ENCODE assay signal across 9 cellular contexts in the genomic region with DNA sequence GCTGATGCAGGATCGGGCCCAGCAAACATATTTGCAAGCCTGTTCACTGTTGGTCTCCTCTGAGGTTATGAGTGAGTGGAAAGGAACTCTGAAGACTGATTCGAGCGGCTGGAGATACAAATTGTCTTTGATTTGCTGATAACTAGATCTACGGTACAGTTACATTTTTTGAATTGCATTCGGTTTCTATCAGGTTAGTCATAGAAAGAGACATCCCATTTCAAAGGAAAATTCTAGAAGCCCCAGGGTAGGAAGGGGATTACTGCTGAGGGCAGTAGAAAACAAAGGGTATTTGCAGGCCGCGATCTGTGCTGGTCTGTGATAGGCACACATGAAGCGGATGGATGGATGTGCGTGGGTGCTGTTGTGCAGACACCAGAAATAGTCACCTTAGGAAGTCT.
A peak's percentile ranks its signal among the peaks of the same experiment; 100 is the strongest.
DNase-seq lines count a peak whose midpoint lies in the region; ATAC-seq and TF ChIP-seq lines count a peak whose summit lies in the region.
"Had no signal": no experiment of that assay in that cellular context is flagged by ENCODE, and none has a peak within 500 bp of the region (broad histone marks: within the 10 kb centered on the region; RNA-seq: fewer than 3 reads in every experiment).

No MANE protein-coding gene starts in this region.

- H3K9me3 ChIP-seq in left ventricle myocardium inferior (replicated peaks) (no peaks in the 10 kb centered on the region), muscle layer of duodenum (ENCODE audit: control insufficient read depth in 1 of 2, low read length in 2 of 2) (no peaks in the 10 kb centered on the region)

- POLR2A ChIA-PET in activated CD4-positive, alpha-beta T cell treated with anti-CD3 and anti-CD28 coated beads, Interleukin-2, amount 10 ng/mL, durations not matched to agents 7 days and 5 days (lab: Charles Lee), result interaction anchor here (0.6 to 0.7 kb wide), 2 partner anchors 11 to 336 kb away, joined by 3 read pairs; no protein-coding TSS in a partner anchor

- CTCF ChIA-PET in activated CD4-positive, alpha-beta T cell treated with anti-CD3 and anti-CD28 coated beads, Interleukin-2, amount 10 ng/mL, durations not matched to agents 7 days and 5 days (lab: Charles Lee), result interaction anchor here (0.7 to 2.5 kb wide), 22 partner anchors 10 to 512 kb away, joined by 3 to 19 read pairs (median 5); a partner anchor contains a TSS

- 68% methylated on average over 9 of the region's 9 CpGs for WGBS in urinary bladder

- DNase-seq in left ventricle myocardium inferior, result no peak
- DNase-seq in left ventricle myocardium superior, result no peak
- peak; percentile 58 to 95 for DNase-seq in cardiac fibroblast (ENCODE audit: low read depth in 2 of 2)
- DNase-seq in activated naive CD4-positive, alpha-beta T cell treated with anti-CD3 and anti-CD28 coated beads, Interleukin-2, amount 50 U/mL, for 72 hours (ENCODE audit: low spot score in 2 of 2), result no peak
- DNase-seq in activated CD4-positive, alpha-beta T cell treated with anti-CD3 and anti-CD28 coated beads, Interleukin-2, amount 10 ng/mL, durations not matched to agents 7 days and 5 days, result no peak
- no peak for DNase-seq in NCI-H526 treated with DMSO at 0.1 percent for 48 hours (lab: John Stamatoyannopoulos, UW)

- H3K27ac Mint-ChIP-seq in activated naive CD4-positive, alpha-beta T cell treated with anti-CD3 and anti-CD28 coated beads, Interleukin-2, amount 50 U/mL, for 72 hours, result no peak overlapping the region
- H3K27ac Mint-ChIP-seq in activated CD4-positive, alpha-beta T cell treated with anti-CD3 and anti-CD28 coated beads, Interleukin-2, amount 10 ng/mL, durations not matched to agents 7 days and 5 days, result no peak overlapping the region

- peaks cover 0 to 3% of the 10 kb centered on the region in 2 donors for H3K36me3 Mint-ChIP-seq in activated naive CD4-positive, alpha-beta T cell treated with anti-CD3 and anti-CD28 coated beads, Interleukin-2, amount 50 U/mL, for 72 hours
- H3K36me3 Mint-ChIP-seq in activated CD4-positive, alpha-beta T cell treated with anti-CD3 and anti-CD28 coated beads, Interleukin-2, amount 10 ng/mL, durations not matched to agents 7 days and 5 days (ENCODE audit: low read depth), result peaks cover 7% of the 10 kb centered on the region

- intact Hi-C loops in left ventricle myocardium inferior (cut with micrococcal nuclease) (no loop called here), left ventricle myocardium superior (cut with micrococcal nuclease) (loop anchor here (10.0 kb wide), 1 partner anchor 103 kb away; no protein-coding TSS in a partner anchor)

- no peaks in the 10 kb centered on the region for H3K27me3 ChIP-seq in left ventricle myocardium inferior (ENCODE audit: low read depth)
- H3K27me3 ChIP-seq in muscle layer of duodenum (ENCODE audit: low read depth, low read length), result no peaks in the 10 kb centered on the region

- no peaks in the 10 kb centered on the region for H3K27me3 Mint-ChIP-seq in activated CD4-positive, alpha-beta T cell treated with anti-CD3 and anti-CD28 coated beads, Interleukin-2, amount 10 ng/mL, durations not matched to agents 7 days and 5 days
- H3K27me3 Mint-ChIP-seq: CD4-positive, CD25-positive, alpha-beta regulatory T cell had no signal

- H3K27ac ChIP-seq in left ventricle myocardium inferior (replicated peaks) (peak overlapping the region; percentile 60), muscle layer of duodenum (ENCODE audit: low read length) (peak overlapping the region; percentile 11), urinary bladder (ENCODE audit: low read depth) (peak overlapping the region; percentile 51)

- H3K4me3 ChIP-seq in left ventricle myocardium inferior, result no peak overlapping the region
- H3K4me3 ChIP-seq in cardiac fibroblast (replicated peaks in 1 of 2; ENCODE audit: low read depth in 2 of 2, low read length in 2 of 2), result no peak overlapping the region
- no peak overlapping the region for H3K4me3 ChIP-seq in muscle layer of duodenum (ENCODE audit: low read depth in 1 of 2, low read length in 2 of 2)
- H3K4me3 ChIP-seq in urinary bladder (ENCODE audit: low read depth, low read length), result no peak overlapping the region

- H3K36me3 ChIP-seq in left ventricle myocardium inferior (no peaks in the 10 kb centered on the region), muscle layer of duodenum (ENCODE audit: control insufficient read depth in 1 of 2, insufficient read depth in 2 of 2, low read length in 2 of 2) (peaks cover 10 to 17% of the 10 kb centered on the region in 2 donors), urinary bladder (ENCODE audit: insufficient read depth) (no peaks in the 10 kb centered on the region)

- H3K4me3 Mint-ChIP-seq in activated CD4-positive, alpha-beta T cell treated with anti-CD3 and anti-CD28 coated beads, Interleukin-2, amount 10 ng/mL, durations not matched to agents 7 days and 5 days, result no peak overlapping the region
- H3K4me3 Mint-ChIP-seq: CD4-positive, CD25-positive, alpha-beta regulatory T cell had no signal

- peaks cover 54% of the 10 kb centered on the region for H3K4me1 Mint-ChIP-seq in activated CD4-positive, alpha-beta T cell treated with anti-CD3 and anti-CD28 coated beads, Interleukin-2, amount 10 ng/mL, durations not matched to agents 7 days and 5 days

- TF ChIP-seq CTCF in left ventricle myocardium inferior (IDR thresholded peaks at IDR 0.05; ENCODE audit: borderline replicate concordance) (no peak), cardiac fibroblast (IDR thresholded peaks at IDR 0.05; ENCODE audit: low read depth, low read length) (no peak)

- no peak for ATAC-seq in left ventricle myocardium superior
- no peak for ATAC-seq in activated naive CD4-positive, alpha-beta T cell treated with anti-CD3 and anti-CD28 coated beads, Interleukin-2, amount 50 U/mL, for 72 hours

- H3K9me3 Mint-ChIP-seq in activated naive CD4-positive, alpha-beta T cell treated with anti-CD3 and anti-CD28 coated beads, Interleukin-2, amount 50 U/mL, for 72 hours, result no peaks in the 10 kb centered on the region
- no peaks in the 10 kb centered on the region for H3K9me3 Mint-ChIP-seq in activated CD4-positive, alpha-beta T cell treated with anti-CD3 and anti-CD28 coated beads, Interleukin-2, amount 10 ng/mL, durations not matched to agents 7 days and 5 days

- H3K4me1 ChIP-seq in left ventricle myocardium inferior, result peaks cover 76% of the 10 kb centered on the region
- peaks cover 19 to 29% of the 10 kb centered on the region in 2 donors for H3K4me1 ChIP-seq in muscle layer of duodenum (ENCODE audit: control insufficient read depth in 1 of 2, insufficient read depth in 2 of 2, low read length in 2 of 2)
- peaks cover 2% of the 10 kb centered on the region for H3K4me1 ChIP-seq in urinary bladder (ENCODE audit: insufficient read depth)

Comparison
In these comparisons a context has a peak if more than half of its experiments do, and no peak if none do; other contexts are left out.
1. DNase-seq: peak in cardiac fibroblast (2 of 2); none in left ventricle myocardium inferior (single experiment), left ventricle myocardium superior (single experiment), activated naive CD4-positive, alpha-beta T cell treated with anti-CD3 and anti-CD28 coated beads, Interleukin-2, amount 50 U/mL, for 72 hours (0 of 2), activated CD4-positive, alpha-beta T cell treated with anti-CD3 and anti-CD28 coated beads, Interleukin-2, amount 10 ng/mL, durations not matched to agents 7 days and 5 days (single experiment) and NCI-H526 treated with DMSO at 0.1 percent for 48 hours (single experiment).
2. Peak in every context shown above with its lines, with median percentiles within 50 percentile points of each other: H3K27ac ChIP-seq.